ENCODE assay signal across 10 cellular contexts in the genomic region with DNA sequence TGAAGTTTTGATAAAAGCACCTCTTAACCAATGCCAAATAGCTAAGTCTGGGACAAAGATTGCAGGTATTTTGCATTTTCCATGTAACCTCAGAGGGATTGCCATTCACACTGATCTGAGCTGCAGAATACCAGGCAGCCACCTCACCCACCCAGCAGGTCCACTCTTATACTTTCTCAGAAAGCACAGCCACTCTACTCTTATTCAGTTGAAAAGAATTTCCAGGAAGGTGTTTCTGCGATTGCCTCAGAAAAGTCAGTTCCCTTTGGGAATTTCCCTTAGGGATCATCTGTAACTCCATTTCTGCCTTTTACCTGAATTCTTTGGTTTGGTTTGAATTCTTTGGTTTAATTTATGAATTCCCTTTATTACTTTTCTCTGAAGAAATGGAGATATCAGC. TPM values are rescaled to one million over a fixed set of nuclear protein-coding genes. Genes with fewer than 3 reads are reported as not detected.
DNase-seq lines count a peak whose midpoint lies in the region; ATAC-seq and TF ChIP-seq lines count a peak whose summit lies in the region.
"Had no signal": no experiment of that assay in that cellular context is flagged by ENCODE, and none has a peak within 500 bp of the region (broad histone marks: within the 10 kb centered on the region; RNA-seq: fewer than 3 reads in every experiment).

No MANE protein-coding gene starts in this region.

- H3K9me3 ChIP-seq in breast epithelium: no peaks in the 10 kb centered on the region
- 0 out of 2 replicates have a peak, but pooled peaks cover 3% of the 10 kb centered on the region for H3K9me3 ChIP-seq in SK-N-SH
- no peaks in the 10 kb centered on the region for H3K9me3 ChIP-seq in effector memory CD4-positive, alpha-beta T cell (ENCODE audit: control insufficient read depth, low read length)
- no peaks in the 10 kb centered on the region for H3K9me3 ChIP-seq in neural progenitor cell (ENCODE audit: low read depth)

- H3K27me3 ChIP-seq in breast epithelium (no peaks in the 10 kb centered on the region), SK-N-SH (ENCODE audit: insufficient read depth) (no peaks in the 10 kb centered on the region), neural progenitor cell (no peaks in the 10 kb centered on the region)
- no peaks in the 10 kb centered on the region for H3K27me3 ChIP-seq in effector memory CD4-positive, alpha-beta T cell (replicated peaks; ENCODE audit: control insufficient read depth, insufficient read depth, low read length, poor library complexity, severe bottlenecking)

- no peak overlapping the region for H3K27ac ChIP-seq in breast epithelium
- H3K27ac ChIP-seq in SK-N-SH (ENCODE audit: low read depth in 2 of 2, low read length in 1 of 2): 0 out of 4 replicates have a peak overlapping the region, but pooled peaks of 1 of the 2 experiments have one; percentile 20
- H3K27ac ChIP-seq in effector memory CD4-positive, alpha-beta T cell (ENCODE audit: insufficient read depth, low read length, poor library complexity, severe bottlenecking): peak overlapping the region; percentile 64
- no peak overlapping the region for H3K27ac ChIP-seq in neural progenitor cell

- no TSS peak for BruUV-seq in MCF 10A (replicated peaks; lab: Mats Ljungman, UMichigan)

- H2AFZ ChIP-seq in SK-N-SH (ENCODE audit: low read depth) (no peak overlapping the region), neural progenitor cell (replicated peaks) (no peak overlapping the region)

- 11% methylated on average over 1 of the region's 1 CpG for WGBS in SK-N-SH (ENCODE audit: low lambda C conversion rate)

- intact Hi-C loops in MCF 10A (cut with micrococcal nuclease) (no loop called here), breast epithelium (cut with DNase I; ENCODE audit: low total_unique reads) (no loop called here)

- CTCF ChIA-PET in MCF 10A (lab: Yijun Ruan, JAX) (interaction anchor here (0.8 to 1.0 kb wide), 2 partner anchors 35 to 43 kb away, joined by 3 read pairs; no protein-coding TSS in a partner anchor), SK-N-SH (lab: Yijun Ruan, JAX) (interaction anchor here (1.4 kb wide), 3 partner anchors 10 to 27 kb away, joined by 3 to 4 read pairs (median 4); no protein-coding TSS in a partner anchor)

- H3K36me3 Mint-ChIP-seq in MCF 10A (ENCODE audit: insufficient read depth, unreplicated experiment) (no peaks in the 10 kb centered on the region), neural progenitor cell (no peaks in the 10 kb centered on the region)

- DNase-seq in MCF 10A (ENCODE audit: unreplicated experiment) (peak; percentile 45), breast epithelium (ENCODE audit: low spot score in 2 of 2) (no peak), SK-N-SH (no peak), mucosa of gallbladder (ENCODE audit: low spot score) (no peak), medulla oblongata (ENCODE audit: extremely low spot score) (no peak), neural progenitor cell (ENCODE audit: low spot score) (no peak)
- no peak for DNase-seq in effector memory CD4-positive, alpha-beta T cell
- no peak for DNase-seq in stimulated activated naive CD8-positive, alpha-beta T cell treated with anti-CD3 and anti-CD28 coated beads, Interleukin-15, amount 100 ng/mL, for 72 hours
- DNase-seq: anterior cingulate cortex, NCI-H526 had no signal

- H3K36me3 ChIP-seq in breast epithelium (no peaks in the 10 kb centered on the region), SK-N-SH (replicated peaks in 1 of 2; ENCODE audit: control insufficient read depth in 1 of 2, insufficient read depth in 2 of 2, low read length in 1 of 2) (no peaks in the 10 kb centered on the region), neural progenitor cell (no peaks in the 10 kb centered on the region)
- no peaks in the 10 kb centered on the region for H3K36me3 ChIP-seq in effector memory CD4-positive, alpha-beta T cell (ENCODE audit: control insufficient read depth, insufficient read depth, low read length)

- H3K27me3 Mint-ChIP-seq in MCF 10A (ENCODE audit: insufficient read depth, unreplicated experiment) (no peaks in the 10 kb centered on the region), neural progenitor cell (ENCODE audit: insufficient read depth, low read depth) (peaks cover 8% of the 10 kb centered on the region)
- peaks cover 7% of the 10 kb centered on the region for H3K27me3 Mint-ChIP-seq in stimulated activated naive CD8-positive, alpha-beta T cell treated with anti-CD3 and anti-CD28 coated beads, Interleukin-15, amount 100 ng/mL, for 72 hours

- H3K27ac Mint-ChIP-seq in MCF 10A (ENCODE audit: low read depth, unreplicated experiment): peak overlapping the region; percentile 67
- H3K27ac Mint-ChIP-seq in stimulated activated naive CD8-positive, alpha-beta T cell treated with anti-CD3 and anti-CD28 coated beads, Interleukin-15, amount 100 ng/mL, for 72 hours: peak overlapping the region in 1 of 2 donors; percentile 35
- no peak overlapping the region for H3K27ac Mint-ChIP-seq in neural progenitor cell

- H3K79me2 ChIP-seq in SK-N-SH (ENCODE audit: insufficient read depth): no peaks in the 10 kb centered on the region
- no peaks in the 10 kb centered on the region for H3K79me2 ChIP-seq in neural progenitor cell (ENCODE audit: low read depth)

- H3K9me2 ChIP-seq in SK-N-SH: no peaks in the 10 kb centered on the region

- H3K4me3 ChIP-seq in breast epithelium: no peak overlapping the region
- no peak overlapping the region for H3K4me3 ChIP-seq in SK-N-SH (ENCODE audit: low read depth in 2 of 2, low read length in 1 of 2)
- H3K4me3 ChIP-seq in effector memory CD4-positive, alpha-beta T cell (ENCODE audit: insufficient read depth, low read depth, low read length, poor library complexity, severe bottlenecking): no peak overlapping the region
- no peak overlapping the region for H3K4me3 ChIP-seq in neural progenitor cell

- TF ChIP-seq CTCF in MCF 10A (IDR thresholded peaks at IDR 0.05; ENCODE audit: unreplicated experiment): no peak
- TF ChIP-seq CTCF in breast epithelium (IDR thresholded peaks at IDR 0.05): no peak
- TF ChIP-seq CTCF in SK-N-SH (IDR thresholded peaks at IDR 0.05): no peak
- TF ChIP-seq CTCF in neural progenitor cell (IDR thresholded peaks at IDR 0.05): no peak

- no peaks in the 10 kb centered on the region for H3K4me1 ChIP-seq in breast epithelium
- peaks cover 0 to 11% of the 10 kb centered on the region in 2 experiments; a peak in 3 of 4 replicates for H3K4me1 ChIP-seq in SK-N-SH (ENCODE audit: control insufficient read depth in 1 of 2, insufficient read depth in 2 of 2, low read depth in 1 of 2, low read length in 1 of 2)
- peaks cover 31% of the 10 kb centered on the region for H3K4me1 ChIP-seq in effector memory CD4-positive, alpha-beta T cell (ENCODE audit: control insufficient read depth, insufficient read depth, low read length, poor library complexity, severe bottlenecking)
- peaks cover 12% of the 10 kb centered on the region for H3K4me1 ChIP-seq in neural progenitor cell

- H3K4me3 Mint-ChIP-seq in MCF 10A (ENCODE audit: unreplicated experiment) (no peak overlapping the region), neural progenitor cell (no peak overlapping the region)
- H3K4me3 Mint-ChIP-seq in stimulated activated naive CD8-positive, alpha-beta T cell treated with anti-CD3 and anti-CD28 coated beads, Interleukin-15, amount 100 ng/mL, for 72 hours: peak overlapping the region; percentile 90 to 91

- H3K4me1 Mint-ChIP-seq in MCF 10A (ENCODE audit: insufficient read depth, unreplicated experiment) (peaks cover 11% of the 10 kb centered on the region), neural progenitor cell (peaks cover 43% of the 10 kb centered on the region)
- H3K4me1 Mint-ChIP-seq in stimulated activated naive CD8-positive, alpha-beta T cell treated with anti-CD3 and anti-CD28 coated beads, Interleukin-15, amount 100 ng/mL, for 72 hours: peaks cover 47% of the 10 kb centered on the region

- peak in 1 of 2 experiments; percentile 28; a peak in 1 of 4 replicates for TF ChIP-seq EP300 in SK-N-SH (IDR thresholded peaks at IDR 0.05; ENCODE audit: borderline replicate concordance in 1 of 2, low read depth in 1 of 2, low read length in 1 of 2)

- H3K9ac ChIP-seq in SK-N-SH: no peak overlapping the region
- H3K9ac ChIP-seq in neural progenitor cell: no peak overlapping the region

- ATAC-seq in stimulated activated naive CD8-positive, alpha-beta T cell treated with anti-CD3 and anti-CD28 coated beads, Interleukin-15, amount 100 ng/mL, for 72 hours: no peak

- no peaks in the 10 kb centered on the region for H3K9me3 Mint-ChIP-seq in MCF 10A (ENCODE audit: unreplicated experiment)
- no peaks in the 10 kb centered on the region for H3K9me3 Mint-ChIP-seq in stimulated activated naive CD8-positive, alpha-beta T cell treated with anti-CD3 and anti-CD28 coated beads, Interleukin-15, amount 100 ng/mL, for 72 hours
- no peaks in the 10 kb centered on the region for H3K9me3 Mint-ChIP-seq in neural progenitor cell

- no peak for TF ChIP-seq RAD21 in SK-N-SH (IDR thresholded peaks at IDR 0.05; ENCODE audit: low read length)

- H3F3A ChIP-seq in SK-N-SH (replicated peaks; ENCODE audit: insufficient read depth) (no peaks in the 10 kb centered on the region), neural progenitor cell (ENCODE audit: low read depth) (no peaks in the 10 kb centered on the region)

- H3K4me2 ChIP-seq in SK-N-SH (no peak overlapping the region), neural progenitor cell (no peak overlapping the region)

- POLR2A ChIA-PET in MCF 10A (lab: Yijun Ruan, JAX) (interaction anchor here (0.9 to 1.0 kb wide), 2 partner anchors 12 to 58 kb away, joined by 3 read pairs; no protein-coding TSS in a partner anchor), SK-N-SH (lab: Yijun Ruan, JAX) (no interaction called here)

- H4K20me1 ChIP-seq in SK-N-SH (ENCODE audit: insufficient read depth): no peaks in the 10 kb centered on the region
- no peaks in the 10 kb centered on the region for H4K20me1 ChIP-seq in neural progenitor cell (ENCODE audit: low read depth)

- TF ChIP-seq POLR2A in breast epithelium (IDR thresholded peaks at IDR 0.05): no peak

TF ChIP-seq in SK-N-SH, 30 proteins besides CTCF, POLR2A, EP300 and RAD21 (continues in another document):
- TF ChIP-seq, protein P1, sequence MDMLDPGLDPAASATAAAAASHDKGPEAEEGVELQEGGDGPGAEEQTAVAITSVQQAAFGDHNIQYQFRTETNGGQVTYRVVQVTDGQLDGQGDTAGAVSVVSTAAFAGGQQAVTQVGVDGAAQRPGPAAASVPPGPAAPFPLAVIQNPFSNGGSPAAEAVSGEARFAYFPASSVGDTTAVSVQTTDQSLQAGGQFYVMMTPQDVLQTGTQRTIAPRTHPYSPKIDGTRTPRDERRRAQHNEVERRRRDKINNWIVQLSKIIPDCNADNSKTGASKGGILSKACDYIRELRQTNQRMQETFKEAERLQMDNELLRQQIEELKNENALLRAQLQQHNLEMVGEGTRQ (IDR thresholded peaks at IDR 0.05; ENCODE audit: borderline replicate concordance, low read depth, low read length): no peak

RNA-seq across cellular contexts. Expression of a gene that starts 0.9 kb away (rescaled TPM):
- total RNA-seq in MCF 10A (2022) (0.83 and 1.5 TPM in 2 replicates), breast epithelium (10 to 100 TPM; 32.1 to 47.4 (median 37.9) TPM), mucosa of gallbladder (50.3 TPM), neural progenitor cell (ENCODE audit: low replicate concordance) (not detected in 2 replicates)
- 1.2 and 1.3 TPM in 2 replicates for polyA plus RNA-seq in SK-N-SH (2012; rRNA removed)
- 0.90 and 1.6 TPM in 2 replicates for polyA plus RNA-seq in SK-N-SH (2012; cell fraction: cytosol; rRNA removed)
- 0.47 and 0.83 TPM in 2 replicates for polyA plus RNA-seq in SK-N-SH (2012; cell fraction: nucleus; rRNA removed)

Comparison
In these comparisons a context has a peak if more than half of its experiments do, and no peak if none do; other contexts are left out.
1. RNA of a gene that starts 0.9 kb away (total RNA-seq): 50.3 TPM in mucosa of gallbladder (single experiment) and 32.1 to 47.4 TPM in breast epithelium; 0.83 to 1.5 TPM in MCF 10A and not detected in neural progenitor cell; every median in the first group is over 10 times any median in the second.
2. H3K4me3 Mint-ChIP-seq: peak in stimulated activated naive CD8-positive, alpha-beta T cell treated with anti-CD3 and anti-CD28 coated beads, Interleukin-15, amount 100 ng/mL, for 72 hours (2 of 2); none in MCF 10A (single experiment) and neural progenitor cell (single experiment).